ENCODE assay signal across 1 cellular context in the genomic region with DNA sequence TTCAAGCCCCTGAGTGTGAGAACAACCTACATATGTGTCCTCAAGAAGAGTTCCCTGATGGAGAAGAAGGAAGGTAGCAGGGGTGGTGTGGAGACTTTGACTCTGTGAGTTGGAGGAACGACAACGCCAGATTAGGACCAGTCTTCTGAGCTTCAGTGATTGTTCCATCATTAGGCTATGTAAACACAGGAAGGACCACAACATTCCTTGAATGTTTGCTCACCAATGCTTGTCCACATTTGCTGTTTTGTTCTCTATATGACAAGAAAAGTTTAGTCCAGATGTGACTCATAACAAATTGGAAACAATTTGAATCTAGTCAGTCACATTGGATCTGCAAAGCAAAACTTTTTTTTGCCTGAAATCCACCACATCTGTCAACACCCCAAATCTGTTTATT.
TF ChIP-seq lines count a peak whose summit lies in the region.

No MANE protein-coding gene starts in this region.

TF ChIP-seq in HepG2, 621 proteins besides CTCF, POLR2A, EP300 and RAD21 (continued from another document):
- TF ChIP-seq STAT6 (CRISPR knock-in tag; IDR thresholded peaks at IDR 0.05; ENCODE audit: borderline replicate concordance) (no peak), SAP130 (CRISPR knock-in tag; IDR thresholded peaks at IDR 0.05; ENCODE audit: low read depth) (peak; percentile 22; the same call in 1 of the 2 replicates), SOX13 (IDR thresholded peaks at IDR 0.05) (no peak), SOX13 (CRISPR knock-in tag; conservative IDR thresholded peaks at IDR 0.05 in 1 of 2, IDR thresholded peaks at IDR 0.05 in 1 of 2) (peak in 1 of 2 experiments; percentile 94; a peak in 2 of 4 replicates), NR2F6 (IDR thresholded peaks at IDR 0.05) (no peak), NR2F6 (CRISPR knock-in tag; IDR thresholded peaks at IDR 0.05) (peak; percentile 25; the same call in 1 of the 2 replicates), IRF2 (CRISPR knock-in tag; IDR thresholded peaks at IDR 0.05) (peak; percentile 34; the same call in 1 of the 2 replicates), SOX6 (IDR thresholded peaks at IDR 0.05) (no peak), SOX6 (CRISPR knock-in tag; IDR thresholded peaks at IDR 0.05) (peak; percentile 86), TCF7 (IDR thresholded peaks at IDR 0.05; ENCODE audit: low read depth) (0 out of 2 replicates have a peak, but pooled peaks have one; percentile 17), HHEX (CRISPR knock-in tag; IDR thresholded peaks at IDR 0.05) (no peak), FOXP4 (CRISPR knock-in tag; IDR thresholded peaks at IDR 0.05) (0 out of 2 replicates have a peak, but pooled peaks have one; percentile 37), FOXA3 (CRISPR knock-in tag; IDR thresholded peaks at IDR 0.05) (peak; percentile 94), CBFB (CRISPR knock-in tag; IDR thresholded peaks at IDR 0.05) (0 out of 2 replicates have a peak, but pooled peaks have one; percentile 51)
- TF ChIP-seq, protein P1, sequence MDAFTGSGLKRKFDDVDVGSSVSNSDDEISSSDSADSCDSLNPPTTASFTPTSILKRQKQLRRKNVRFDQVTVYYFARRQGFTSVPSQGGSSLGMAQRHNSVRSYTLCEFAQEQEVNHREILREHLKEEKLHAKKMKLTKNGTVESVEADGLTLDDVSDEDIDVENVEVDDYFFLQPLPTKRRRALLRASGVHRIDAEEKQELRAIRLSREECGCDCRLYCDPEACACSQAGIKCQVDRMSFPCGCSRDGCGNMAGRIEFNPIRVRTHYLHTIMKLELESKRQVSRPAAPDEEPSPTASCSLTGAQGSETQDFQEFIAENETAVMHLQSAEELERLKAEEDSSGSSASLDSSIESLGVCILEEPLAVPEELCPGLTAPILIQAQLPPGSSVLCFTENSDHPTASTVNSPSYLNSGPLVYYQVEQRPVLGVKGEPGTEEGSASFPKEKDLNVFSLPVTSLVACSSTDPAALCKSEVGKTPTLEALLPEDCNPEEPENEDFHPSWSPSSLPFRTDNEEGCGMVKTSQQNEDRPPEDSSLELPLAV (CRISPR knock-in tag; conservative IDR thresholded peaks at IDR 0.05; ENCODE audit: low read depth), result no peak
- TF ChIP-seq, protein P2, sequence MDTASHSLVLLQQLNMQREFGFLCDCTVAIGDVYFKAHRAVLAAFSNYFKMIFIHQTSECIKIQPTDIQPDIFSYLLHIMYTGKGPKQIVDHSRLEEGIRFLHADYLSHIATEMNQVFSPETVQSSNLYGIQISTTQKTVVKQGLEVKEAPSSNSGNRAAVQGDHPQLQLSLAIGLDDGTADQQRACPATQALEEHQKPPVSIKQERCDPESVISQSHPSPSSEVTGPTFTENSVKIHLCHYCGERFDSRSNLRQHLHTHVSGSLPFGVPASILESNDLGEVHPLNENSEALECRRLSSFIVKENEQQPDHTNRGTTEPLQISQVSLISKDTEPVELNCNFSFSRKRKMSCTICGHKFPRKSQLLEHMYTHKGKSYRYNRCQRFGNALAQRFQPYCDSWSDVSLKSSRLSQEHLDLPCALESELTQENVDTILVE (CRISPR knock-in tag; IDR thresholded peaks at IDR 0.05), result no peak
